ENCODE assay signal across 26 cellular contexts in the genomic region with DNA sequence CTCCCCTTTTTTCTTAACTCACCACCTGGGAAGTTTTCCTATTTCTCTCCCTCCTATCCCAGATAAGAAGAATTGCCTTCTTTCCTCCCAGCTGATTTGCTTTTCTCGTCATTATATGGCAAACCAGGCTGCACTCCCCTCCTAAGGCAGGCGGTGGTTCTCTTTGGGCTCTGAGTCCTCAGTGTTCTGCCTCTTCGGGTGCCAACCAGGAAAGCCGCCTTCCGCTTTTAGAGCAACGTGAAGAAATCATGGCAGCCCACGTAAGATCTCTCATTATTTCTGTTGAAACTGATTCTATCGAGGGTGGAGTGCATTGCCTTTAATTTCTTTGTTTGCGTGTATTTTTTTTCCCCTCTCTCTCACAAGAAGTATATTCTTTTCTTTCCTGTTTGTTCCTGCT.
"Had no signal": no experiment of that assay in that cellular context is flagged by ENCODE, and none has a peak within 500 bp of the region (broad histone marks: within the 10 kb centered on the region; RNA-seq: fewer than 3 reads in every experiment).

No MANE protein-coding gene starts in this region.

- DNase-seq: activated CD4-positive, alpha-beta T cell treated with anti-CD3 and anti-CD28 coated beads, Interleukin-2, amount 10 ng/mL, durations not matched to agents 7 days and 5 days; activated CD4-positive, CD25-positive, alpha-beta regulatory T cell treated with anti-CD3 and anti-CD28 coated beads, Interleukin-2, amount 50 U/mL, for 72 hours; activated CD8-positive, alpha-beta memory T cell treated with anti-CD3 and anti-CD28 coated beads, Interleukin-2, amount 10 ng/mL, durations not matched to agents 7 days and 5 days; activated CD8-positive, alpha-beta T cell treated with anti-CD3 and anti-CD28 coated beads for 36 hours; activated gamma-delta T cell; activated naive CD4-positive, alpha-beta T cell treated with anti-CD3 and anti-CD28 coated beads, Interleukin-2, amount 50 U/mL, for 16 hours; activated T-cell treated with anti-CD3 and anti-CD28 coated beads for 4 hours; anterior cingulate cortex; body of pancreas; cortex of kidney; erythroblast; foreskin keratinocyte; immature natural killer cell; lower lobe of right lung; mesendoderm; stimulated activated CD4-positive, alpha-beta T cell treated with anti-CD3 and anti-CD28 coated beads, Interleukin-2, amount 100 ng/mL, for 48 hours; stimulated activated CD8-positive, alpha-beta memory T cell treated with anti-CD3 and anti-CD28 coated beads, Interleukin-4, amount 100 ng/mL, for 48 hours; stimulated activated naive B cell treated with anti-CD40 and anti-IgM and Interleukin-4, amounts not matched to agents 10 μg/mL and 1 μg/mL and 100 μg/mL, for 72 hours; T-helper 2 cell; upper lobe of right lung had no signal

- H3K4me1 ChIP-seq: body of pancreas, foreskin keratinocyte, prostate gland had no signal

- ATAC-seq: activated CD8-positive, alpha-beta memory T cell treated with anti-CD3 and anti-CD28 coated beads, Interleukin-2, amount 10 ng/mL, durations not matched to agents 7 days and 5 days; activated CD8-positive, alpha-beta T cell treated with anti-CD3 and anti-CD28 coated beads for 36 hours; foreskin keratinocyte; left lobe of liver; right cardiac atrium; stimulated activated naive B cell treated with anti-CD40 and anti-IgM and Interleukin-4, amounts not matched to agents 10 μg/mL and 1 μg/mL and 100 μg/mL, for 72 hours; upper lobe of right lung had no signal

- H3K27ac ChIP-seq: body of pancreas, cardiac muscle cell, foreskin keratinocyte, lower lobe of right lung, upper lobe of right lung, VCaP had no signal

- H3K27ac Mint-ChIP-seq: activated CD4-positive, alpha-beta T cell treated with anti-CD3 and anti-CD28 coated beads, Interleukin-2, amount 10 ng/mL, durations not matched to agents 7 days and 5 days; activated CD8-positive, alpha-beta memory T cell treated with anti-CD3 and anti-CD28 coated beads, Interleukin-2, amount 10 ng/mL, durations not matched to agents 7 days and 5 days; activated CD8-positive, alpha-beta T cell treated with anti-CD3 and anti-CD28 coated beads for 36 hours; stimulated activated naive B cell treated with anti-CD40 and anti-IgM and Interleukin-4, amounts not matched to agents 10 μg/mL and 1 μg/mL and 100 μg/mL, for 72 hours had no signal

- H3K27me3 ChIP-seq: body of pancreas, cardiac muscle cell, foreskin keratinocyte, upper lobe of right lung had no signal

- H3K36me3 ChIP-seq: cardiac muscle cell, lower lobe of right lung, prostate gland, upper lobe of right lung had no signal

- H3K4me3 Mint-ChIP-seq: activated CD4-positive, alpha-beta T cell treated with anti-CD3 and anti-CD28 coated beads, Interleukin-2, amount 10 ng/mL, durations not matched to agents 7 days and 5 days; activated CD8-positive, alpha-beta memory T cell treated with anti-CD3 and anti-CD28 coated beads, Interleukin-2, amount 10 ng/mL, durations not matched to agents 7 days and 5 days; activated CD8-positive, alpha-beta T cell treated with anti-CD3 and anti-CD28 coated beads for 36 hours; immature natural killer cell; stimulated activated naive B cell treated with anti-CD40 and anti-IgM and Interleukin-4, amounts not matched to agents 10 μg/mL and 1 μg/mL and 100 μg/mL, for 72 hours had no signal

- H3K4me1 Mint-ChIP-seq: activated CD4-positive, alpha-beta T cell treated with anti-CD3 and anti-CD28 coated beads, Interleukin-2, amount 10 ng/mL, durations not matched to agents 7 days and 5 days had no signal

- H3K4me3 ChIP-seq: body of pancreas, cardiac muscle cell, lower lobe of right lung, mucosa of descending colon, prostate gland, upper lobe of right lung had no signal

- H3K27me3 Mint-ChIP-seq: activated CD4-positive, alpha-beta T cell treated with anti-CD3 and anti-CD28 coated beads, Interleukin-2, amount 10 ng/mL, durations not matched to agents 7 days and 5 days; activated CD8-positive, alpha-beta memory T cell treated with anti-CD3 and anti-CD28 coated beads, Interleukin-2, amount 10 ng/mL, durations not matched to agents 7 days and 5 days; activated CD8-positive, alpha-beta T cell treated with anti-CD3 and anti-CD28 coated beads for 36 hours; stimulated activated naive B cell treated with anti-CD40 and anti-IgM and Interleukin-4, amounts not matched to agents 10 μg/mL and 1 μg/mL and 100 μg/mL, for 72 hours had no signal

- H3K36me3 Mint-ChIP-seq: activated CD8-positive, alpha-beta memory T cell treated with anti-CD3 and anti-CD28 coated beads, Interleukin-2, amount 10 ng/mL, durations not matched to agents 7 days and 5 days; immature natural killer cell had no signal

- H3K9me3 Mint-ChIP-seq: activated CD4-positive, alpha-beta T cell treated with anti-CD3 and anti-CD28 coated beads, Interleukin-2, amount 10 ng/mL, durations not matched to agents 7 days and 5 days; activated CD8-positive, alpha-beta T cell treated with anti-CD3 and anti-CD28 coated beads for 36 hours; immature natural killer cell; stimulated activated naive B cell treated with anti-CD40 and anti-IgM and Interleukin-4, amounts not matched to agents 10 μg/mL and 1 μg/mL and 100 μg/mL, for 72 hours had no signal

- H3K9me3 ChIP-seq: body of pancreas, lower lobe of right lung, mucosa of descending colon, prostate gland, upper lobe of right lung had no signal
